ENCODE assay signal across 23 cellular contexts in genomic region chrX:36804066-36804465, GRCh38.
DNase-seq lines count a peak whose midpoint lies in the region; ATAC-seq and TF ChIP-seq lines count a peak whose summit lies in the region.
"Had no signal": no experiment of that assay in that cellular context is flagged by ENCODE, and none has a peak within 500 bp of the region (broad histone marks: within the 10 kb centered on the region; RNA-seq: fewer than 3 reads in every experiment).

No MANE protein-coding gene starts in this region.

- TF ChIP-seq CTCF in A673 (conservative IDR thresholded peaks at IDR 0.05; ENCODE audit: low read depth, low read length) (no peak), GM23338 (conservative IDR thresholded peaks at IDR 0.05; ENCODE audit: low read depth in 2 of 2) (no peak), brain (conservative IDR thresholded peaks at IDR 0.05) (no peak)

- BruUV-seq in A673 (replicated peaks; lab: Mats Ljungman, UMichigan) = no TSS peak

- no peaks in the 10 kb centered on the region for H3F3A ChIP-seq in GM23338 (replicated peaks; ENCODE audit: low read depth)

- H3K4me3 ChIP-seq in A673 (ENCODE audit: low read depth, low read length, poor library complexity, severe bottlenecking) = no peak overlapping the region
- no peak overlapping the region for H3K4me3 ChIP-seq in GM23338
- H3K4me3 ChIP-seq: BLaER1, GM12878 had no signal

- POLR2A ChIA-PET in A673 (lab: Charles Lee; ENCODE audit: low non-redundant PET) = no interaction called here

- H3K27me3 ChIP-seq in A673 (replicated peaks; ENCODE audit: insufficient read depth, low read depth, low read length, poor library complexity) (no peaks in the 10 kb centered on the region), GM23338 (ENCODE audit: insufficient read depth) (no peaks in the 10 kb centered on the region)
- H3K27me3 ChIP-seq: BE2C had no signal

- DNase-seq in A673 (ENCODE audit: low spot score) = peak; percentile 83
- no peak for DNase-seq in GM23338 (ENCODE audit: low spot score)
- no peak for DNase-seq in ecto neural progenitor cell (ENCODE audit: low spot score)
- DNase-seq in NCI-H128 (lab: John Stamatoyannopoulos, UW; ENCODE audit: unreplicated experiment) = no peak
- no peak for DNase-seq in activated CD8-positive, alpha-beta memory T cell treated with anti-CD3 and anti-CD28 coated beads, Interleukin-2, amount 50 U/mL, for 4 hours
- DNase-seq: 8988T; BE2C; C1 segment of cervical spinal cord; CD4-positive, alpha-beta memory T cell; CD4-positive, CD25-positive, alpha-beta regulatory T cell; CD8-positive, alpha-beta memory T cell; COR-L47; DMS 273 treated with DMSO at 0.1 percent for 48 hours; DMS153; DMS53; DMS79; DND-41; EL; GDM1 had no signal

- H3K9me3 Mint-ChIP-seq in GM23338 (no peaks in the 10 kb centered on the region), brain (peaks cover 0 to 3% (median 0%) of the 10 kb centered on the region in 5 experiments)

- H3K36me3 Mint-ChIP-seq in GM23338 (ENCODE audit: low read depth) (no peaks in the 10 kb centered on the region), brain (no peaks in the 10 kb centered on the region)
- H3K36me3 Mint-ChIP-seq: CD14-positive monocyte; CD4-positive, alpha-beta memory T cell; CD4-positive, CD25-positive, alpha-beta regulatory T cell; CD8-positive, alpha-beta memory T cell had no signal

- no peak overlapping the region for H3K4me3 Mint-ChIP-seq in GM23338
- H3K4me3 Mint-ChIP-seq in brain = peak overlapping the region in 3 of 5 experiments; percentile 33 to 43 (median 36)
- H3K4me3 Mint-ChIP-seq: CD14-positive monocyte; CD4-positive, alpha-beta memory T cell; CD4-positive, CD25-positive, alpha-beta regulatory T cell; CD8-positive, alpha-beta memory T cell had no signal

- H3K4me1 ChIP-seq in A673 (ENCODE audit: insufficient read depth, low read length, poor library complexity, severe bottlenecking) = peaks cover 26% of the 10 kb centered on the region
- H3K4me1 ChIP-seq in GM23338 (ENCODE audit: insufficient read depth) = peaks cover 12% of the 10 kb centered on the region
- H3K4me1 ChIP-seq: BE2C, BLaER1 had no signal

- H3K27me3 Mint-ChIP-seq in GM23338 (ENCODE audit: insufficient read depth, low read depth, poor library complexity) = peaks cover 2% of the 10 kb centered on the region
- H3K27me3 Mint-ChIP-seq in brain = peaks cover 3% of the 10 kb centered on the region
- H3K27me3 Mint-ChIP-seq: CD4-positive, alpha-beta memory T cell; CD4-positive, CD25-positive, alpha-beta regulatory T cell; CD8-positive, alpha-beta memory T cell had no signal

- 0 out of 2 replicates have a peak overlapping the region, but pooled peaks have one; percentile 77 for H3K27ac Mint-ChIP-seq in GM23338
- H3K27ac Mint-ChIP-seq in brain = peak overlapping the region in 2 of 5 experiments; percentile 42 to 84
- H3K27ac Mint-ChIP-seq: CD14-positive monocyte; CD4-positive, CD25-positive, alpha-beta regulatory T cell; CD8-positive, alpha-beta memory T cell had no signal

- no peaks in the 10 kb centered on the region for H4K20me1 ChIP-seq in GM23338 (replicated peaks; ENCODE audit: insufficient read depth)
- H4K20me1 ChIP-seq: BLaER1 had no signal

- H3K27ac ChIP-seq in A673 (ENCODE audit: low read depth, low read length, poor library complexity, severe bottlenecking) (peak overlapping the region; percentile 45), GM23338 (ENCODE audit: low read depth) (no peak overlapping the region)
- H3K27ac ChIP-seq: BLaER1 had no signal

- CTCF ChIA-PET in A673 (lab: Charles Lee) = no interaction called here

- ATAC-seq in GM23338 = no peak
- ATAC-seq: GM12878 had no signal

- H2AFZ ChIP-seq in GM23338 = no peak overlapping the region

- H3K36me3 ChIP-seq in A673 (ENCODE audit: insufficient read depth, low read length, poor library complexity, severe bottlenecking) = no peaks in the 10 kb centered on the region
- no peaks in the 10 kb centered on the region for H3K36me3 ChIP-seq in GM23338 (ENCODE audit: insufficient read depth)
- H3K36me3 ChIP-seq: BE2C, BLaER1 had no signal

- H3K4me1 Mint-ChIP-seq in GM23338 (peaks cover 8% of the 10 kb centered on the region), brain (peaks cover 32% of the 10 kb centered on the region)
- H3K4me1 Mint-ChIP-seq: CD14-positive monocyte; CD4-positive, alpha-beta memory T cell; CD4-positive, CD25-positive, alpha-beta regulatory T cell; CD8-positive, alpha-beta memory T cell had no signal

- H3K9me2 ChIP-seq in GM23338 (ENCODE audit: insufficient read depth) = no peaks in the 10 kb centered on the region

- no peaks in the 10 kb centered on the region for H3K79me2 ChIP-seq in GM23338 (replicated peaks; ENCODE audit: insufficient read depth)

- peaks cover 7% of the 10 kb centered on the region for H3K9me3 ChIP-seq in A673 (ENCODE audit: low read depth, low read length, poor library complexity, severe bottlenecking)
- H3K9me3 ChIP-seq: BE2C, BLaER1 had no signal

- H3K4me2 ChIP-seq in GM23338 = no peak overlapping the region
- H3K4me2 ChIP-seq: BLaER1 had no signal

- intact Hi-C loops in A673 (cut with micrococcal nuclease; ENCODE audit: unreplicated experiment) = no loop called here

TF ChIP-seq in GM23338, 12 proteins besides CTCF, POLR2A, EP300 and RAD21:
- TF ChIP-seq POLR2AphosphoS5 (IDR thresholded peaks at IDR 0.05; ENCODE audit: low read depth) (no peak), NANOG (IDR thresholded peaks at IDR 0.05; ENCODE audit: borderline replicate concordance) (no peak), EZH2phosphoT487 (IDR thresholded peaks at IDR 0.05; ENCODE audit: unreplicated experiment) (no peak), STAT1 (IDR thresholded peaks at IDR 0.05; ENCODE audit: unreplicated experiment) (no peak), ZNF331 (CRISPR knock-in tag; IDR thresholded peaks at IDR 0.05; ENCODE audit: low read depth) (no peak)
